Comparison of ENCODE assay signal across 14 cellular contexts in the genomic region with DNA sequence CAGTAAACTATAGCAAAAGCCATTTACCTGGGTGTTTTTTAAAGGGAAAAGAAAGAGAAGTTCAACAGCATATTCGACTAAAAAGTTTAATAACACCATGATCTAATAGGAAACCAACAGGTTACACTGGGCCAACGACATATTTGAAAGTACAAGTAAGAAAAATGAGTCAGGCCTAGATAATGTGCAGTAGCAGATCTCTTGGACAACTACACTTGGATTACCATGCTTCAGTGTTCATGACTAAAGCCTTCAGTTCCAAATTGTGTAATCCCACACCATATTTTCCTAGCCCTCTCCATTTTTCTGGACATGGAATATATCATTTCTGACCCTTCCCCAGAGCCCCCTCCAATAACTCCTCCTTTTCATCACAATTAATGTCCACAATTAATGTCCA. TPM values are rescaled to one million over a fixed set of nuclear protein-coding genes. Genes with fewer than 3 reads are reported as not detected.
DNase-seq lines count a peak whose midpoint lies in the region; TF ChIP-seq lines count a peak whose summit lies in the region.
"Had no signal": no experiment of that assay in that cellular context is flagged by ENCODE, and none has a peak within 500 bp of the region (broad histone marks: within the 10 kb centered on the region; RNA-seq: fewer than 3 reads in every experiment).

No MANE protein-coding gene starts in this region.

- H3K27ac ChIP-seq in breast epithelium = no peak overlapping the region
- H3K27ac ChIP-seq: gastrocnemius medialis had no signal

- H3K27ac Mint-ChIP-seq in MCF 10A (ENCODE audit: low read depth, unreplicated experiment) (peak overlapping the region; percentile 85), type B pancreatic cell (peak overlapping the region; percentile 83), CD14-positive monocyte (no peak overlapping the region)
- H3K27ac Mint-ChIP-seq: activated CD8-positive, alpha-beta memory T cell treated with anti-CD3 and anti-CD28 coated beads, Interleukin-2, amount 10 ng/mL, durations not matched to agents 7 days and 5 days had no signal

- DNase-seq in MCF 10A (ENCODE audit: unreplicated experiment) = peak; percentile 79
- no peak for DNase-seq in breast epithelium (ENCODE audit: low spot score in 2 of 2)
- peak; percentile 54 to 88 for DNase-seq in SW 1271 (lab: John Stamatoyannopoulos, UW)
- peak; percentile 46 for DNase-seq in fibroblast of the conjunctiva (ENCODE audit: low read depth)
- no peak for DNase-seq in type B pancreatic cell (ENCODE audit: extremely low spot score, unreplicated experiment)
- DNase-seq in CD14-positive monocyte (ENCODE audit: low spot score) = no peak
- no peak for DNase-seq in NCI-H1694 (lab: John Stamatoyannopoulos, UW)
- DNase-seq in activated CD8-positive, alpha-beta memory T cell treated with anti-CD3 and anti-CD28 coated beads for 24 hours = no peak
- DNase-seq: activated CD8-positive, alpha-beta memory T cell treated with anti-CD3 and anti-CD28 coated beads, Interleukin-2, amount 10 ng/mL, durations not matched to agents 7 days and 5 days; AML-193; gastrocnemius medialis; retina; T-helper 9 cell had no signal

- H3K9me3 Mint-ChIP-seq in MCF 10A (ENCODE audit: unreplicated experiment) (peaks cover 10% of the 10 kb centered on the region), type B pancreatic cell (peaks cover 10% of the 10 kb centered on the region), CD14-positive monocyte (peaks cover 0 to 4% (median 2%) of the 10 kb centered on the region in 7 donors)

- CTCF ChIA-PET in MCF 10A (lab: Yijun Ruan, JAX) = no interaction called here

- POLR2A ChIA-PET in MCF 10A (lab: Yijun Ruan, JAX) = interaction anchor here (0.6 to 1.3 kb wide), 3 partner anchors 22 to 41 kb away, joined by 3 read pairs; no protein-coding TSS in a partner anchor

- H3K4me1 ChIP-seq in breast epithelium = no peaks in the 10 kb centered on the region
- H3K4me1 ChIP-seq: gastrocnemius medialis had no signal

- H3K27me3 Mint-ChIP-seq in MCF 10A (ENCODE audit: insufficient read depth, unreplicated experiment) (no peaks in the 10 kb centered on the region), type B pancreatic cell (no peaks in the 10 kb centered on the region), CD14-positive monocyte (ENCODE audit: low read depth in 3 of 3) (no peaks in the 10 kb centered on the region)
- H3K27me3 Mint-ChIP-seq: activated CD8-positive, alpha-beta memory T cell treated with anti-CD3 and anti-CD28 coated beads, Interleukin-2, amount 10 ng/mL, durations not matched to agents 7 days and 5 days had no signal

- H3K4me3 Mint-ChIP-seq in MCF 10A (ENCODE audit: unreplicated experiment) (no peak overlapping the region), type B pancreatic cell (peak overlapping the region; percentile 37), CD14-positive monocyte (no peak overlapping the region)
- H3K4me3 Mint-ChIP-seq: activated CD8-positive, alpha-beta memory T cell treated with anti-CD3 and anti-CD28 coated beads, Interleukin-2, amount 10 ng/mL, durations not matched to agents 7 days and 5 days had no signal

- H3K4me3 ChIP-seq in breast epithelium = no peak overlapping the region
- H3K4me3 ChIP-seq: gastrocnemius medialis, lung had no signal

- H3K36me3 Mint-ChIP-seq in MCF 10A (ENCODE audit: insufficient read depth, unreplicated experiment) (no peaks in the 10 kb centered on the region), type B pancreatic cell (no peaks in the 10 kb centered on the region), CD14-positive monocyte (no peaks in the 10 kb centered on the region)
- H3K36me3 Mint-ChIP-seq: activated CD8-positive, alpha-beta memory T cell treated with anti-CD3 and anti-CD28 coated beads, Interleukin-2, amount 10 ng/mL, durations not matched to agents 7 days and 5 days had no signal

- no peaks in the 10 kb centered on the region for H3K9me3 ChIP-seq in breast epithelium
- H3K9me3 ChIP-seq: gastrocnemius medialis had no signal

- no peaks in the 10 kb centered on the region for H3K36me3 ChIP-seq in breast epithelium
- H3K36me3 ChIP-seq: gastrocnemius medialis had no signal

- no peaks in the 10 kb centered on the region for H3K27me3 ChIP-seq in breast epithelium
- H3K27me3 ChIP-seq: gastrocnemius medialis had no signal

- H3K4me1 Mint-ChIP-seq in MCF 10A (ENCODE audit: insufficient read depth, unreplicated experiment) = peaks cover 49% of the 10 kb centered on the region
- peaks cover 5% of the 10 kb centered on the region for H3K4me1 Mint-ChIP-seq in type B pancreatic cell (ENCODE audit: unreplicated experiment)
- no peaks in the 10 kb centered on the region for H3K4me1 Mint-ChIP-seq in CD14-positive monocyte
- H3K4me1 Mint-ChIP-seq: activated CD8-positive, alpha-beta memory T cell treated with anti-CD3 and anti-CD28 coated beads, Interleukin-2, amount 10 ng/mL, durations not matched to agents 7 days and 5 days had no signal

- TF ChIP-seq CTCF in MCF 10A (IDR thresholded peaks at IDR 0.05; ENCODE audit: unreplicated experiment) (no peak), breast epithelium (IDR thresholded peaks at IDR 0.05) (no peak), type B pancreatic cell (conservative IDR thresholded peaks at IDR 0.05) (no peak), CD14-positive monocyte (IDR thresholded peaks at IDR 0.05) (no peak)

- no peak for TF ChIP-seq POLR2A in breast epithelium (IDR thresholded peaks at IDR 0.05)

- BruUV-seq in MCF 10A (replicated peaks; lab: Mats Ljungman, UMichigan) = no TSS peak

- intact Hi-C loops in MCF 10A (cut with micrococcal nuclease) = no loop called here
- intact Hi-C loops in breast epithelium (cut with DNase I; ENCODE audit: low total_unique reads) = no loop called here
- intact Hi-C loops in CD14-positive monocyte (cut with micrococcal nuclease) = no loop called here

RNA-seq across cellular contexts. Expression of a gene that starts 39.1 kb away (rescaled TPM):
- 9.0 and 11.7 TPM in 2 replicates for total RNA-seq in MCF 10A (2022)
- 10 to 100 TPM in 1 of 3 donors, 1 to 10 TPM in 2; 2.6 to 13.9 (median 5.0) TPM for total RNA-seq in breast epithelium
- total RNA-seq in type B pancreatic cell (ENCODE audit: low replicate concordance) = 8.6 and 19.5 TPM in 2 replicates
- not detected for polyA plus RNA-seq in CD14-positive monocyte
- total RNA-seq: activated CD8-positive, alpha-beta memory T cell treated with anti-CD3 and anti-CD28 coated beads, Interleukin-2, amount 10 ng/mL, durations not matched to agents 7 days and 5 days had no signal

Comparison
In these comparisons a context has a peak if more than half of its experiments do, and no peak if none do; other contexts are left out.
1. DNase-seq: peak in MCF 10A (single experiment), SW 1271 (2 of 2) and fibroblast of the conjunctiva (single experiment); none in breast epithelium (0 of 2), type B pancreatic cell (single experiment), CD14-positive monocyte (single experiment), NCI-H1694 (single experiment) and activated CD8-positive, alpha-beta memory T cell treated with anti-CD3 and anti-CD28 coated beads for 24 hours (single experiment).
2. H3K27ac Mint-ChIP-seq: peak in MCF 10A (single experiment) and type B pancreatic cell (single experiment); none in CD14-positive monocyte (0 of 7).